Comparison of ENCODE assay signal across 8 cellular contexts in the genomic region with DNA sequence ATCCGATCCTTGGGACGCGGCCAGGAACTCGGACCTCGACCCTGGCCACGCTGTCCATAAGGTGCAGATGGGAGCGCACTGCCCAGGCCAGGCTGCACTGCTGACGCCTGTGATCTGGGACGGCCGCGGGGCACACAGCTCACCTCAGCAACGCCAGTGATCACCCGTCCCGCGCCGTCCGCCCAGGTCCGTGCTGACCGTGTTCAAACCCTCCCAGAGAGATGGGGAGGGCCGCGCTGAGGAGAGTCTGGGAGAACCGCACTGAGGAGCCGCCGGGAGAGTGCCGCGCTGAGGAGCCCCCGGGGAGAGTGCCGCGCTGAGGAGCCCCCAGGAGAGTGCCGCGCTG. TPM values are rescaled to one million over a fixed set of nuclear protein-coding genes. Genes with fewer than 3 reads are reported as not detected.
DNase-seq lines count a peak whose midpoint lies in the region; ATAC-seq, FAIRE-seq and TF ChIP-seq lines count a peak whose summit lies in the region.

No MANE protein-coding gene starts in this region.

- FAIRE-seq in GM12892 (lab: Jason Lieb, UNC): no peak

- no peak overlapping the region for H3K27ac Mint-ChIP-seq in activated naive CD4-positive, alpha-beta T cell treated with anti-CD3 and anti-CD28 coated beads, Interleukin-2, amount 50 U/mL, for 24 hours
- H3K27ac Mint-ChIP-seq in stimulated activated memory B cell treated with anti-CD40 and anti-IgM and Interleukin-4, amounts not matched to agents 10 μg/mL and 1 μg/mL and 100 μg/mL, for 72 hours: peak overlapping the region; percentile 74

- peaks cover 9% of the 10 kb centered on the region for H3K4me1 Mint-ChIP-seq in activated naive CD4-positive, alpha-beta T cell treated with anti-CD3 and anti-CD28 coated beads, Interleukin-2, amount 50 U/mL, for 24 hours
- H3K4me1 Mint-ChIP-seq in stimulated activated memory B cell treated with anti-CD40 and anti-IgM and Interleukin-4, amounts not matched to agents 10 μg/mL and 1 μg/mL and 100 μg/mL, for 72 hours: peaks cover 50% of the 10 kb centered on the region

- H3K27me3 Mint-ChIP-seq in activated naive CD4-positive, alpha-beta T cell treated with anti-CD3 and anti-CD28 coated beads, Interleukin-2, amount 50 U/mL, for 24 hours: no peaks in the 10 kb centered on the region
- H3K27me3 Mint-ChIP-seq in stimulated activated memory B cell treated with anti-CD40 and anti-IgM and Interleukin-4, amounts not matched to agents 10 μg/mL and 1 μg/mL and 100 μg/mL, for 72 hours: no peaks in the 10 kb centered on the region

- peaks cover 17 to 56% (median 52%) of the 10 kb centered on the region in 11 experiments; a peak in 21 of 22 replicates for H4K20me1 ChIP-seq in BLaER1 treated with 17β-estradiol and CSF1 and Interleukin-3, amounts not matched to agents 10 nM and 100 nM

- H3K4me1 ChIP-seq in BLaER1 treated with 17β-estradiol and CSF1 and Interleukin-3, amounts not matched to agents 10 nM and 100 nM: peaks cover 63 to 82% (median 76%) of the 10 kb centered on the region in 10 experiments

- peaks cover 13% of the 10 kb centered on the region for H3K36me3 Mint-ChIP-seq in activated naive CD4-positive, alpha-beta T cell treated with anti-CD3 and anti-CD28 coated beads, Interleukin-2, amount 50 U/mL, for 24 hours
- H3K36me3 Mint-ChIP-seq in stimulated activated memory B cell treated with anti-CD40 and anti-IgM and Interleukin-4, amounts not matched to agents 10 μg/mL and 1 μg/mL and 100 μg/mL, for 72 hours: peaks cover 34% of the 10 kb centered on the region

- H3K9ac ChIP-seq in BLaER1 treated with 17β-estradiol and CSF1 and Interleukin-3, amounts not matched to agents 10 nM and 100 nM: peak overlapping the region; percentile 84 to 90 (median 88)

- DNase-seq in COLO668 (lab: John Stamatoyannopoulos, UW; ENCODE audit: unreplicated experiment): no peak
- no peak for DNase-seq in 8988T
- no peak for DNase-seq in GM12892 (ENCODE audit: insufficient read length)

- H3K9me3 Mint-ChIP-seq in activated naive CD4-positive, alpha-beta T cell treated with anti-CD3 and anti-CD28 coated beads, Interleukin-2, amount 50 U/mL, for 24 hours: no peaks in the 10 kb centered on the region
- no peaks in the 10 kb centered on the region for H3K9me3 Mint-ChIP-seq in stimulated activated memory B cell treated with anti-CD40 and anti-IgM and Interleukin-4, amounts not matched to agents 10 μg/mL and 1 μg/mL and 100 μg/mL, for 72 hours

- peak overlapping the region; percentile 65 to 80 (median 76) for H3K4me3 ChIP-seq in BLaER1 treated with 17β-estradiol and CSF1 and Interleukin-3, amounts not matched to agents 10 nM and 100 nM
- peak overlapping the region; percentile 69 for H3K4me3 ChIP-seq in iPS-18c (ENCODE audit: insufficient read depth, low read depth, low read length)

- H3K36me3 ChIP-seq in BLaER1 treated with 17β-estradiol and CSF1 and Interleukin-3, amounts not matched to agents 10 nM and 100 nM: 0 out of 22 replicates have a peak, but pooled peaks cover 0 to 7% (median 0%) of the 10 kb centered on the region in 11 experiments

- H3K9me3 ChIP-seq in BLaER1 treated with 17β-estradiol and CSF1 and Interleukin-3, amounts not matched to agents 10 nM and 100 nM (replicated peaks in 1 of 11): peaks cover 13 to 23% (median 20%) of the 10 kb centered on the region in 11 experiments; a peak in 21 of 22 replicates
- H3K9me3 ChIP-seq in iPS-18c (ENCODE audit: control insufficient read depth, insufficient read depth, low read length): peaks cover 7% of the 10 kb centered on the region

- peak overlapping the region; percentile 75 to 92 (median 84) for H3K4me2 ChIP-seq in BLaER1 treated with 17β-estradiol and CSF1 and Interleukin-3, amounts not matched to agents 10 nM and 100 nM

- ATAC-seq in HG03135 (IDR thresholded peaks at IDR 0.05; ENCODE audit: unreplicated experiment): peak; percentile 10
- peak; percentile 1 for ATAC-seq in stimulated activated memory B cell treated with anti-CD40 and anti-IgM and Interleukin-4, amounts not matched to agents 10 μg/mL and 1 μg/mL and 100 μg/mL, for 72 hours

- H3K4me3 Mint-ChIP-seq in activated naive CD4-positive, alpha-beta T cell treated with anti-CD3 and anti-CD28 coated beads, Interleukin-2, amount 50 U/mL, for 24 hours: peak overlapping the region; percentile 83
- peak overlapping the region; percentile 82 for H3K4me3 Mint-ChIP-seq in stimulated activated memory B cell treated with anti-CD40 and anti-IgM and Interleukin-4, amounts not matched to agents 10 μg/mL and 1 μg/mL and 100 μg/mL, for 72 hours

- TF ChIP-seq POLR2A in GM12892 (IDR thresholded peaks at IDR 0.05; ENCODE audit: low read depth, low read length): no peak

- peaks cover 0 to 11% (median 0%) of the 10 kb centered on the region in 11 experiments; a peak in 1 of 22 replicates for H3K27me3 ChIP-seq in BLaER1 treated with 17β-estradiol and CSF1 and Interleukin-3, amounts not matched to agents 10 nM and 100 nM

- peak overlapping the region; percentile 45 to 94 (median 85) for H3K27ac ChIP-seq in BLaER1 treated with 17β-estradiol and CSF1 and Interleukin-3, amounts not matched to agents 10 nM and 100 nM

RNA-seq across cellular contexts. Expression of a gene that starts 0.6 kb away (rescaled TPM):
- polyA plus RNA-seq in GM12892 (2012; ENCODE audit: missing spikeins): 0.53 TPM
